ENCODE assay signal across 9 cellular contexts in the genomic region with DNA sequence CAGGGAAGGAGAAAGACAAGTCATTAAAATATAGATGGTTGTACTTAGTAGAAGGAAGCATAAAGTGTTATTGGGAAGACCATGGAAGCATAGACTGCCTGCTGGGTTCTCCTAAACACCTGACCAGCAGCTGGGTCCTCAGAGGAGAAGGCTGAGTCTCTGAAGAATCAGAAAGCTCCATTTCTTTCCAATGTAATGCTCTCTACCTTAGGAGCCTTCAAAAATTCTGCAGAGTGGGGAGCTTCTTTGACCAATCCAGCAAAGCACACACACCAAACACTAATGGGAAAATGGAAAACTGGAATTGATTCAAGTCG. TPM values are rescaled to one million over a fixed set of nuclear protein-coding genes. Genes with fewer than 3 reads are reported as not detected.
A peak's percentile ranks its signal among the peaks of the same experiment; 100 is the strongest.
DNase-seq lines count a peak whose midpoint lies in the region; ATAC-seq and TF ChIP-seq lines count a peak whose summit lies in the region.
"Had no signal": no experiment of that assay in that cellular context is flagged by ENCODE, and none has a peak within 500 bp of the region (broad histone marks: within the 10 kb centered on the region; RNA-seq: fewer than 3 reads in every experiment).

No MANE protein-coding gene starts in this region.

- H3K36me3 ChIP-seq in lower lobe of right lung, result no peaks in the 10 kb centered on the region
- H3K36me3 ChIP-seq in thoracic aorta, result no peaks in the 10 kb centered on the region

- TF ChIP-seq CTCF in lower lobe of right lung (IDR thresholded peaks at IDR 0.05), result no peak
- TF ChIP-seq CTCF in thoracic aorta (IDR thresholded peaks at IDR 0.05), result no peak

- no peaks in the 10 kb centered on the region for H3K36me3 Mint-ChIP-seq in activated T-cell treated with anti-CD3 and anti-CD28 coated beads, Interleukin-2, amount 50 U/mL, for 4 hours (ENCODE audit: insufficient read depth)

- H3K4me3 Mint-ChIP-seq in activated T-cell treated with anti-CD3 and anti-CD28 coated beads, Interleukin-2, amount 50 U/mL, for 4 hours, result peak overlapping the region; percentile 55

- no peaks in the 10 kb centered on the region for H3K9me3 Mint-ChIP-seq in activated T-cell treated with anti-CD3 and anti-CD28 coated beads, Interleukin-2, amount 50 U/mL, for 4 hours

- H3K27me3 ChIP-seq in lower lobe of right lung (ENCODE audit: low read depth) (no peaks in the 10 kb centered on the region), thoracic aorta (replicated peaks; ENCODE audit: insufficient read depth) (no peaks in the 10 kb centered on the region)

- no peaks in the 10 kb centered on the region for H3K9me3 ChIP-seq in lower lobe of right lung
- H3K9me3 ChIP-seq in thoracic aorta, result no peaks in the 10 kb centered on the region

- H3K4me3 ChIP-seq in lower lobe of right lung (peak overlapping the region; percentile 31), thoracic aorta (peak overlapping the region; percentile 23)

- peak overlapping the region; percentile 53 for H3K27ac ChIP-seq in angular gyrus (ENCODE audit: low read depth, low read length)
- peak overlapping the region; percentile 79 for H3K27ac ChIP-seq in lower lobe of right lung
- peak overlapping the region; percentile 70 to 77 for H3K27ac ChIP-seq in thoracic aorta

- no peak for DNase-seq in activated T-cell treated with anti-CD3 and anti-CD28 coated beads, Interleukin-2, amount 50 U/mL, for 4 hours
- no peak for DNase-seq in activated T-cell treated with anti-CD3 and anti-CD28 coated beads, Interleukin-2, amount 50 U/mL, for 48 hours
- no peak for DNase-seq in lower lobe of right lung
- no peak for DNase-seq in thoracic aorta (ENCODE audit: low spot score)
- no peak for DNase-seq in NCI-H187 (lab: John Stamatoyannopoulos, UW)
- no peak for DNase-seq in hepatic stellate cell (ENCODE audit: low spot score)
- DNase-seq: AML-193 had no signal

- peaks cover 28% of the 10 kb centered on the region for H3K4me1 Mint-ChIP-seq in activated T-cell treated with anti-CD3 and anti-CD28 coated beads, Interleukin-2, amount 50 U/mL, for 4 hours (ENCODE audit: low read depth)

- peaks cover 18% of the 10 kb centered on the region for H3K27me3 Mint-ChIP-seq in activated T-cell treated with anti-CD3 and anti-CD28 coated beads, Interleukin-2, amount 50 U/mL, for 4 hours (ENCODE audit: low read depth)

- intact Hi-C loops in lower lobe of right lung (cut with DNase I), result no loop called here

- ATAC-seq in activated T-cell treated with anti-CD3 and anti-CD28 coated beads, Interleukin-2, amount 50 U/mL, for 4 hours, result no peak
- ATAC-seq in lower lobe of right lung, result no peak
- ATAC-seq in thoracic aorta (ENCODE audit: insufficient number of reproducible peaks, low FRiP score, low read depth), result peak; percentile 5
- no peak for ATAC-seq in HG02938 (IDR thresholded peaks at IDR 0.05; ENCODE audit: unreplicated experiment)

- peaks cover 27% of the 10 kb centered on the region for H3K4me1 ChIP-seq in lower lobe of right lung
- H3K4me1 ChIP-seq in thoracic aorta (ENCODE audit: control insufficient read depth in 1 of 2, low read depth in 2 of 2), result peaks cover 16 to 28% of the 10 kb centered on the region in 2 donors

RNA-seq across cellular contexts. Expression of a gene that starts 21.1 kb away (rescaled TPM):
- 10 to 100 TPM; 22.3 to 27.3 (median 27.1) TPM for total RNA-seq in activated T-cell treated with anti-CD3 and anti-CD28 coated beads, Interleukin-2, amount 50 U/mL, for 4 hours
- 27.4 TPM for total RNA-seq in lower lobe of right lung
- total RNA-seq in thoracic aorta, result 10 to 100 TPM; 13.8 to 34.2 TPM

RNA-seq across cellular contexts. Expression of a gene that starts 38.0 kb away (rescaled TPM):
- total RNA-seq in activated T-cell treated with anti-CD3 and anti-CD28 coated beads, Interleukin-2, amount 50 U/mL, for 4 hours, result 10 to 100 TPM; 29.1 to 36.3 (median 32.5) TPM
- total RNA-seq in lower lobe of right lung, result 23.4 TPM
- 10 to 100 TPM; 20.7 to 28.7 TPM for total RNA-seq in thoracic aorta
